ENCODE assay signal across 12 cellular contexts in the genomic region with DNA sequence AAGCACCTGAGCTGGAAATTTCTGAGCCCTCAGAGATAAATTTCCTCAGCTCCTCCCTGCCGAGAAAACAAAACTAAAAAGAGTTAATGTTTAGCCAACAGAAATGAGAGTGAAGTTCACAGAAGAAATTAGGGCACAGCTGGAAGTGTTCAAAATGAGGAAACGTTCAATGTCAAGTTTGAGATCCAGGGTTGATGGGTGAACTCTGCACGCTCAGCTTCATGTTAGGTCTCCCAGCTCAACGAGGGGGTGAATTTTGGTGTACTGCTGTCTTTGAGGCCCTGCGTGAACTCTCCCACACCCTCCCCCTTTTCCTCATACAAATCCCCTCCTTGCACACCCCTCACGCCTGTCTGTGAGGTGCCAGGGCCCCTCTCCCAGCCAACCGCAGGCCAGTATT. TPM values are rescaled to one million over a fixed set of nuclear protein-coding genes. Genes with fewer than 3 reads are reported as not detected.
DNase-seq lines count a peak whose midpoint lies in the region; ATAC-seq, FAIRE-seq and TF ChIP-seq lines count a peak whose summit lies in the region.
"Had no signal": no experiment of that assay in that cellular context is flagged by ENCODE, and none has a peak within 500 bp of the region (broad histone marks: within the 10 kb centered on the region; RNA-seq: fewer than 3 reads in every experiment).

No MANE protein-coding gene starts in this region.

- H3K4me1 ChIP-seq in Peyer's patch: peaks cover 0 to 7% (median 2%) of the 10 kb centered on the region in 4 donors
- peaks cover 0 to 2% of the 10 kb centered on the region in 2 donors for H3K4me1 ChIP-seq in small intestine (ENCODE audit: control insufficient read depth in 2 of 2, insufficient read depth in 1 of 2, low read depth in 1 of 2, low read length in 1 of 2)
- no peaks in the 10 kb centered on the region for H3K4me1 ChIP-seq in ascending aorta
- H3K4me1 ChIP-seq in SJCRH30: no peaks in the 10 kb centered on the region

- H3K9me3 ChIP-seq in Peyer's patch: no peaks in the 10 kb centered on the region
- no peaks in the 10 kb centered on the region for H3K9me3 ChIP-seq in small intestine (ENCODE audit: control insufficient read depth, low read depth)
- H3K9me3 ChIP-seq in ascending aorta: no peaks in the 10 kb centered on the region
- no peaks in the 10 kb centered on the region for H3K9me3 ChIP-seq in SJCRH30 (replicated peaks)

- H3K36me3 ChIP-seq in Peyer's patch (peaks cover 0 to 12% (median 0%) of the 10 kb centered on the region in 3 donors), small intestine (ENCODE audit: control insufficient read depth in 2 of 2, insufficient read depth in 2 of 2, low read length in 2 of 2) (peaks cover 0 to 2% of the 10 kb centered on the region in 2 donors), ascending aorta (no peaks in the 10 kb centered on the region), SJCRH30 (no peaks in the 10 kb centered on the region)
- H3K36me3 ChIP-seq: WERI-Rb-1 had no signal

- intact Hi-C loops in ascending aorta (cut with DNase I): no loop called here

- TF ChIP-seq CTCF in Peyer's patch (IDR thresholded peaks at IDR 0.05) (no peak), ascending aorta (IDR thresholded peaks at IDR 0.05) (no peak)

- H3K27ac ChIP-seq in Peyer's patch: peak overlapping the region; percentile 7 to 68 (median 48)
- peak overlapping the region; percentile 79 to 85 for H3K27ac ChIP-seq in small intestine (ENCODE audit: low read depth in 1 of 2, low read length in 1 of 2)
- H3K27ac ChIP-seq in ascending aorta: no peak overlapping the region
- no peak overlapping the region for H3K27ac ChIP-seq in SJCRH30
- H3K27ac ChIP-seq: WERI-Rb-1 had no signal

- H3K4me3 ChIP-seq in Peyer's patch: no peak overlapping the region
- H3K4me3 ChIP-seq in small intestine (ENCODE audit: low read depth in 1 of 2, low read length in 2 of 2): no peak overlapping the region
- H3K4me3 ChIP-seq in ascending aorta: no peak overlapping the region
- H3K4me3 ChIP-seq in SJCRH30: no peak overlapping the region

- DNase-seq in Peyer's patch (no peak), small intestine (peak; percentile 86), H4 (ENCODE audit: low spot score) (no peak), ascending aorta (ENCODE audit: low spot score in 2 of 2) (no peak), SJCRH30 (no peak)
- DNase-seq: activated naive CD8-positive, alpha-beta T cell treated with anti-CD3 and anti-CD28 coated beads for 36 hours; WERI-Rb-1 had no signal

- peak; percentile 60 for ATAC-seq in HG02610 (IDR thresholded peaks at IDR 0.05; ENCODE audit: unreplicated experiment)
- no peak for ATAC-seq in HG03280 (IDR thresholded peaks at IDR 0.05; ENCODE audit: unreplicated experiment)
- ATAC-seq: HCT116 had no signal

- TF ChIP-seq POLR2A in GM19193 (IDR thresholded peaks at IDR 0.05; ENCODE audit: extremely low read depth, insufficient read depth, insufficient read length) (peak; percentile 53), Peyer's patch (IDR thresholded peaks at IDR 0.05) (no peak)

- H3K27me3 ChIP-seq in Peyer's patch: no peaks in the 10 kb centered on the region
- H3K27me3 ChIP-seq in small intestine (ENCODE audit: control insufficient read depth in 2 of 2, insufficient read depth in 2 of 2, low read length in 2 of 2): no peaks in the 10 kb centered on the region
- H3K27me3 ChIP-seq in ascending aorta: no peaks in the 10 kb centered on the region
- H3K27me3 ChIP-seq in SJCRH30: no peaks in the 10 kb centered on the region

- 13 to 18% (median 18%) methylated on average over 7 of the region's 7 CpGs for WGBS in small intestine, 3 donors

- FAIRE-seq in small intestine (lab: Jason Lieb, UNC): no peak

RNA-seq across cellular contexts. Expression of gene OAS3, which starts 13.3 kb away (rescaled TPM):
- total RNA-seq in Peyer's patch (10 to 100 TPM in 3 of 4 donors, 1 to 10 TPM in 1; 7.1 to 53.6 (median 16.7) TPM), ascending aorta (7.0 TPM)
- 10 to 100 TPM in 1 of 3 donors, 1 to 10 TPM in 2; 3.8 to 13.1 (median 4.7) TPM for polyA plus RNA-seq in small intestine
- total RNA-seq in H4 (2014; rRNA removed; shearing (Covaris generic)): 39.1 and 46.8 TPM in 2 replicates
- total RNA-seq in SJCRH30 (2014; rRNA removed; shearing (Covaris generic)): 0.45 and 0.76 TPM in 2 replicates

RNA-seq across cellular contexts. Expression of gene OAS1, which starts 18.2 kb away (rescaled TPM):
- 10 to 100 TPM; 33.9 to 73.1 (median 63.5) TPM for total RNA-seq in Peyer's patch
- 10 to 100 TPM; 37.5 to 66.9 (median 39.7) TPM for polyA plus RNA-seq in small intestine
- 48.0 and 70.8 TPM in 2 replicates for total RNA-seq in H4 (2014; rRNA removed; shearing (Covaris generic))
- 0.96 TPM for total RNA-seq in ascending aorta
- total RNA-seq in SJCRH30 (2014; rRNA removed; shearing (Covaris generic)): not detected in 2 replicates

RNA-seq across cellular contexts. Expression of gene OAS2, which starts 53.3 kb away (rescaled TPM):
- 10 to 100 TPM in 1 of 4 donors, 1 to 10 TPM in 3; 1.3 to 18.2 (median 3.5) TPM for total RNA-seq in Peyer's patch
- polyA plus RNA-seq in small intestine: 1 to 10 TPM; 2.7 to 7.7 (median 2.7) TPM
- total RNA-seq in H4 (2014; rRNA removed; shearing (Covaris generic)): 40.3 and 49.7 TPM in 2 replicates
- 8.0 TPM for total RNA-seq in ascending aorta
- total RNA-seq in SJCRH30 (2014; rRNA removed; shearing (Covaris generic)): not detected in 2 replicates
- total RNA-seq: osteocyte had no signal

Comparison
In these comparisons a context has a peak if more than half of its experiments do, and no peak if none do; other contexts are left out.
1. H3K27ac ChIP-seq: peak in Peyer's patch (4 of 4) and small intestine (2 of 2); none in ascending aorta (0 of 2) and SJCRH30 (single experiment).
2. RNA of gene OAS1, which starts 18.2 kb away (total RNA-seq): 48.0 to 70.8 TPM in H4 and 33.9 to 73.1 TPM in Peyer's patch; 0.96 TPM in ascending aorta (single experiment) and not detected in SJCRH30; every median in the first group is over 10 times any median in the second.